In genomic region chr17:7186241-7186640, GRCh38 we compare ENCODE assay signal across 10 cellular contexts. TPM values are rescaled to one million over a fixed set of nuclear protein-coding genes. Genes with fewer than 3 reads are reported as not detected.
DNase-seq lines count a peak whose midpoint lies in the region; ATAC-seq and TF ChIP-seq lines count a peak whose summit lies in the region.
"Had no signal": no experiment of that assay in that cellular context is flagged by ENCODE, and none has a peak within 500 bp of the region (broad histone marks: within the 10 kb centered on the region; RNA-seq: fewer than 3 reads in every experiment).

No MANE protein-coding gene starts in this region.

- H3K27ac Mint-ChIP-seq in memory B cell: no peak overlapping the region
- H3K27ac Mint-ChIP-seq: activated CD4-positive, alpha-beta T cell treated with anti-CD3 and anti-CD28 coated beads, Interleukin-2, amount 10 ng/mL, durations not matched to agents 24 days and 14 days had no signal

- H3K9me3 ChIP-seq in IMR-90 (ENCODE audit: control insufficient read depth, insufficient read depth, low read length): no peaks in the 10 kb centered on the region

- no peaks in the 10 kb centered on the region; the same call in 1 of the 2 replicates for H3K9me1 ChIP-seq in IMR-90 (ENCODE audit: insufficient read depth, low read length)

- no peaks in the 10 kb centered on the region for H3K4me1 ChIP-seq in IMR-90 (ENCODE audit: control insufficient read depth, insufficient read depth, low read length)

- POLR2A ChIA-PET in IMR-90 (lab: Charles Lee; ENCODE audit: unreplicated experiment): no interaction called here

- H2AK9ac ChIP-seq in IMR-90 (replicated peaks; ENCODE audit: low read depth, low read length, poor library complexity): no peak overlapping the region

- H3K36me3 Mint-ChIP-seq in memory B cell: no peaks in the 10 kb centered on the region

- no peaks in the 10 kb centered on the region; a peak in 2 of 4 replicates for H3K79me1 ChIP-seq in IMR-90 (ENCODE audit: low read depth in 1 of 2, low read length in 2 of 2)

- H4K91ac ChIP-seq in IMR-90 (ENCODE audit: insufficient read depth, low read depth, low read length): no peak overlapping the region

- H3K9ac ChIP-seq in IMR-90 (ENCODE audit: low read depth, low read length): no peak overlapping the region

- peak; percentile 59 for TF ChIP-seq CTCF in GM12864 (IDR thresholded peaks at IDR 0.05; ENCODE audit: low read depth, low read length, missing control alignments)
- TF ChIP-seq CTCF in IMR-90 (conservative IDR thresholded peaks at IDR 0.05; ENCODE audit: low read depth, low read length): peak; percentile 22; the same call in 1 of the 2 replicates
- peak; percentile 15 for TF ChIP-seq CTCF in astrocyte of the spinal cord (IDR thresholded peaks at IDR 0.05; ENCODE audit: low read depth, low read length)

- peaks cover 18% of the 10 kb centered on the region for H3K36me3 ChIP-seq in IMR-90 (ENCODE audit: control insufficient read depth, insufficient read depth, low read length)

- no peak overlapping the region for H3K4me2 ChIP-seq in IMR-90 (ENCODE audit: low read depth, low read length)

- peaks cover 4% of the 10 kb centered on the region for H3K4me1 Mint-ChIP-seq in memory B cell

- H3K4ac ChIP-seq in IMR-90 (ENCODE audit: low read depth, low read length): no peak overlapping the region

- H2BK120ac ChIP-seq in IMR-90 (ENCODE audit: low read depth, low read length): no peak overlapping the region

- dilution Hi-C loops in IMR-90 (cut with HindIII; ENCODE audit: low sequenced_read_pairs, unreplicated experiment): no loop called here

- no peak overlapping the region for H2BK20ac ChIP-seq in IMR-90 (ENCODE audit: low read depth, low read length)

- H3K4me3 ChIP-seq in GM12864 (ENCODE audit: low read depth, low read length) (no peak overlapping the region), IMR-90 (ENCODE audit: insufficient read depth, low read depth, low read length) (no peak overlapping the region), astrocyte of the spinal cord (ENCODE audit: low read depth, low read length) (no peak overlapping the region)

- H3K27me3 Mint-ChIP-seq in memory B cell: no peaks in the 10 kb centered on the region
- H3K27me3 Mint-ChIP-seq: activated CD4-positive, alpha-beta T cell treated with anti-CD3 and anti-CD28 coated beads, Interleukin-2, amount 10 ng/mL, durations not matched to agents 24 days and 14 days had no signal

- no peak overlapping the region for H4K8ac ChIP-seq in IMR-90 (ENCODE audit: low read depth in 2 of 2, low read length in 2 of 2)

- H2BK15ac ChIP-seq in IMR-90 (ENCODE audit: low read depth, low read length): no peak overlapping the region

- no peak overlapping the region for H3K56ac ChIP-seq in IMR-90 (ENCODE audit: extremely low read depth, insufficient read depth, low read length)

- no peak overlapping the region for H2AFZ ChIP-seq in IMR-90 (replicated peaks; ENCODE audit: low read length, poor library complexity)

- intact Hi-C loops in IMR-90 (cut with micrococcal nuclease): no loop called here

- peak; percentile 50; the same call in 1 of the 2 replicates for ATAC-seq in IMR-90 (ENCODE audit: low read depth)
- ATAC-seq in memory B cell (ENCODE audit: low read depth): peak; percentile 37
- ATAC-seq: PC-3 had no signal

- no peak overlapping the region for H2BK5ac ChIP-seq in IMR-90 (ENCODE audit: low read depth, low read length, poor library complexity, severe bottlenecking)

- H4K5ac ChIP-seq in IMR-90 (ENCODE audit: low read depth, low read length): no peak overlapping the region

- TF ChIP-seq RAD21 in IMR-90 (IDR thresholded peaks at IDR 0.05; ENCODE audit: low read length): no peak

- no peak overlapping the region for H2AK5ac ChIP-seq in IMR-90 (ENCODE audit: low read depth, low read length)

- no peak overlapping the region for H3K18ac ChIP-seq in IMR-90 (ENCODE audit: low read depth, low read length)

- 65% methylated on average over 4 of the region's 7 CpGs; no CpG with 5 or more reads in 1 of the 2 experiments for WGBS in IMR-90 (ENCODE audit: extremely low coverage in 2 of 2, insufficient read length in 1 of 2), 2 experiments

- TF ChIP-seq POLR2A in IMR-90 (IDR thresholded peaks at IDR 0.05; ENCODE audit: low read depth, low read length): no peak

- no peak overlapping the region for H3K27ac ChIP-seq in IMR-90 (ENCODE audit: insufficient read depth, low read length)

- CTCF ChIA-PET in IMR-90 (lab: Yijun Ruan, JAX): interaction anchor here (1.4 kb wide), 1 partner anchor 141 kb away, joined by 3 read pairs; no protein-coding TSS in a partner anchor

- H3K27me3 ChIP-seq in IMR-90 (ENCODE audit: control insufficient read depth, insufficient read depth, low read length): no peaks in the 10 kb centered on the region

- DNase-seq in GM12864 (ENCODE audit: low read depth): no peak
- no peak for DNase-seq in IMR-90
- no peak for DNase-seq in astrocyte of the spinal cord (ENCODE audit: low read depth, low spot score)
- no peak for DNase-seq in memory B cell (ENCODE audit: low spot score in 2 of 2)
- no peak for DNase-seq in ureter (ENCODE audit: low spot score)
- no peak for DNase-seq in NCI-H526 treated with DMSO at 0.1 percent for 48 hours (lab: John Stamatoyannopoulos, UW)
- no peak for DNase-seq in NCI-H2227 treated with DMSO at 0.1 percent for 48 hours (lab: John Stamatoyannopoulos, UW)
- DNase-seq: activated CD4-positive, alpha-beta T cell treated with anti-CD3 and anti-CD28 coated beads, Interleukin-2, amount 10 ng/mL, durations not matched to agents 24 days and 14 days; PC-3 had no signal

- H3K9me3 Mint-ChIP-seq in memory B cell: no peaks in the 10 kb centered on the region
- H3K9me3 Mint-ChIP-seq: activated CD4-positive, alpha-beta T cell treated with anti-CD3 and anti-CD28 coated beads, Interleukin-2, amount 10 ng/mL, durations not matched to agents 24 days and 14 days had no signal

- H4K20me1 ChIP-seq in IMR-90 (ENCODE audit: insufficient read depth, low read length): peaks cover 3% of the 10 kb centered on the region; the same call in 1 of the 2 replicates

- BruUV-seq in IMR-90 (replicated peaks; lab: Mats Ljungman, UMichigan): no TSS peak

- H3K14ac ChIP-seq in IMR-90 (replicated peaks; ENCODE audit: low read depth, low read length): no peak overlapping the region

- H3K4me3 Mint-ChIP-seq in memory B cell: no peak overlapping the region
- H3K4me3 Mint-ChIP-seq: activated CD4-positive, alpha-beta T cell treated with anti-CD3 and anti-CD28 coated beads, Interleukin-2, amount 10 ng/mL, durations not matched to agents 24 days and 14 days had no signal

- H3K23ac ChIP-seq in IMR-90 (ENCODE audit: low read depth, low read length): no peak overlapping the region

- in situ Hi-C loops in IMR-90 (cut with MboI; ENCODE audit: low sequenced_read_pairs): no loop called here
- in situ Hi-C loops in astrocyte of the spinal cord (cut with HindIII; ENCODE audit: low sequenced_read_pairs): no loop called here

TF ChIP-seq in IMR-90, 13 proteins besides CTCF, POLR2A, EP300 and RAD21 (continues in another document):
- TF ChIP-seq SMC3 (IDR thresholded peaks at IDR 0.05; ENCODE audit: low read depth, low read length) (no peak), CHD1 (IDR thresholded peaks at IDR 0.05; ENCODE audit: low read depth, low read length) (no peak), BHLHE40 (IDR thresholded peaks at IDR 0.05; ENCODE audit: low read depth, low read length) (no peak), USF2 (IDR thresholded peaks at IDR 0.05; ENCODE audit: low read depth, low read length) (no peak), CEBPB (IDR thresholded peaks at IDR 0.05; ENCODE audit: low read depth, low read length) (no peak), MAZ (IDR thresholded peaks at IDR 0.05; ENCODE audit: borderline replicate concordance, low read depth, low read length) (no peak), MAFK (IDR thresholded peaks at IDR 0.05; ENCODE audit: low read depth, low read length) (no peak), NFE2L2 (IDR thresholded peaks at IDR 0.05; ENCODE audit: low read depth, low read length) (no peak), RFX5 (IDR thresholded peaks at IDR 0.05; ENCODE audit: low read depth, low read length) (no peak), MXI1 (IDR thresholded peaks at IDR 0.05; ENCODE audit: borderline replicate concordance, low read depth, low read length) (no peak)

RNA-seq across cellular contexts. Expression of gene ASGR1, which starts 7.1 kb away (rescaled TPM):
- total RNA-seq in IMR-90 (2012; rRNA removed): 1.3 and 1.9 TPM in 2 replicates
- polyA plus RNA-seq in IMR-90 (2012; rRNA removed): 3.8 and 4.2 TPM in 2 replicates
- polyA plus RNA-seq in IMR-90 (2012; cell fraction: cytosol; rRNA removed): 2.6 and 2.9 TPM in 2 replicates
- polyA plus RNA-seq in IMR-90 (2012; cell fraction: nucleus; rRNA removed; ENCODE audit: low replicate concordance): 17.1 and 47.7 TPM in 2 replicates
- total RNA-seq in ureter: 2.6 TPM
- total RNA-seq: M059J had no signal

RNA-seq across cellular contexts. Expression of gene DLG4, which starts 33.4 kb away (rescaled TPM):
- total RNA-seq in IMR-90 (2012; rRNA removed) (8.1 and 8.2 TPM in 2 replicates), ureter (26.8 TPM)
- polyA plus RNA-seq in IMR-90 (2012; rRNA removed): 28.5 and 30.5 TPM in 2 replicates
- 13.6 and 24.5 TPM in 2 replicates for polyA plus RNA-seq in IMR-90 (2012; cell fraction: cytosol; rRNA removed)
- 118 and 142 TPM in 2 replicates for polyA plus RNA-seq in IMR-90 (2012; cell fraction: nucleus; rRNA removed; ENCODE audit: low replicate concordance)

RNA-seq across cellular contexts. Expression of gene ACADVL, which starts 33.5 kb away (rescaled TPM):
- total RNA-seq in IMR-90 (2012; rRNA removed) (129 and 139 TPM in 2 replicates), ureter (855 TPM)
- polyA plus RNA-seq in IMR-90 (2012; rRNA removed): 752 and 844 TPM in 2 replicates
- 312 and 348 TPM in 2 replicates for polyA plus RNA-seq in IMR-90 (2012; cell fraction: cytosol; rRNA removed)
- 6,277 and 8,711 TPM in 2 replicates for polyA plus RNA-seq in IMR-90 (2012; cell fraction: nucleus; rRNA removed; ENCODE audit: low replicate concordance)

RNA-seq across cellular contexts. Expression of gene DVL2, which starts 48.1 kb away (rescaled TPM):
- total RNA-seq in IMR-90 (2012; rRNA removed) (20.3 and 21.3 TPM in 2 replicates), ureter (38.4 TPM)
- polyA plus RNA-seq in IMR-90 (2012; rRNA removed): 10.5 and 11.8 TPM in 2 replicates
- 5.9 and 9.6 TPM in 2 replicates for polyA plus RNA-seq in IMR-90 (2012; cell fraction: cytosol; rRNA removed)
- 14.5 and 26.4 TPM in 2 replicates for polyA plus RNA-seq in IMR-90 (2012; cell fraction: nucleus; rRNA removed; ENCODE audit: low replicate concordance)

RNA-seq across cellular contexts. Expression of gene PHF23, which starts 53.0 kb away (rescaled TPM):
- total RNA-seq in IMR-90 (2012; rRNA removed) (44.8 and 45.5 TPM in 2 replicates), ureter (37.6 TPM)
- polyA plus RNA-seq in IMR-90 (2012; rRNA removed): 54.4 and 58.5 TPM in 2 replicates
- polyA plus RNA-seq in IMR-90 (2012; cell fraction: cytosol; rRNA removed): 37.0 TPM in 2 replicates
- 22.3 and 31.7 TPM in 2 replicates for polyA plus RNA-seq in IMR-90 (2012; cell fraction: nucleus; rRNA removed; ENCODE audit: low replicate concordance)
